35 cellular contexts compared by ENCODE assay signal in the genomic region with DNA sequence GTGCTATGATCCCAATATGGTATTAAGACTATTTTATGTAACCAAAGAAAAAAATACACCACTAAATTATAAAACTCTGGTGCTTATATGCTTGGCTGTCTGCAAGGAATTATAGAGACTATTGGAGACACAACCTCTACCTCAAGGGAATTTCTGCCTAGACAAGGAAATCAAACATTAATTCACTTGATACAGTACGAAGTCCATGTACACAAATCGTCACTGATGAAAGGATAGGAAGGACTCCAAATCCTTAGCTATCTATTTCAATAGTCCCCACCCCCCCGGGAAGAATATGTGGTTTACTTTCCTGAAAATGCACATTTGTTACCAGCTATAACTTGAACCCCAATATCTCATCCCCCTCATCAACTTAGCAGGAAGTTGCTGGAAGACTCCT. TPM values are rescaled to one million over a fixed set of nuclear protein-coding genes. Genes with fewer than 3 reads are reported as not detected.
"Had no signal": no experiment of that assay in that cellular context is flagged by ENCODE, and none has a peak within 500 bp of the region (broad histone marks: within the 10 kb centered on the region; RNA-seq: fewer than 3 reads in every experiment).

No MANE protein-coding gene starts in this region.

- H3K4me1 Mint-ChIP-seq: activated CD4-positive, alpha-beta memory T cell treated with anti-CD3 and anti-CD28 coated beads, Interleukin-2, amount 10 ng/mL, durations not matched to agents 7 days and 5 days; activated CD4-positive, alpha-beta T cell treated with anti-CD3 and anti-CD28 coated beads for 36 hours; activated CD8-positive, alpha-beta memory T cell treated with anti-CD3 and anti-CD28 coated beads, Interleukin-2, amount 10 ng/mL, durations not matched to agents 7 days and 5 days; activated naive CD4-positive, alpha-beta T cell treated with anti-CD3 and anti-CD28 coated beads, Interleukin-2, amount 10 ng/mL, durations not matched to agents 7 days and 5 days had no signal

- FAIRE-seq: RCC 7860, TTC549 had no signal

- DNase-seq: activated CD4-positive, alpha-beta memory T cell treated with anti-CD3 and anti-CD28 coated beads, Interleukin-2, amount 10 ng/mL, durations not matched to agents 7 days and 5 days; activated CD4-positive, alpha-beta T cell treated with anti-CD3 and anti-CD28 coated beads for 36 hours; activated CD4-positive, alpha-beta T cell treated with anti-CD3 and anti-CD28 coated beads, Interleukin-2, amount 50 U/mL, for 1 hour; activated CD8-positive, alpha-beta memory T cell treated with anti-CD3 and anti-CD28 coated beads for 24 hours; activated CD8-positive, alpha-beta memory T cell treated with anti-CD3 and anti-CD28 coated beads, Interleukin-2, amount 10 ng/mL, durations not matched to agents 7 days and 5 days; activated CD8-positive, alpha-beta memory T cell treated with anti-CD3 and anti-CD28 coated beads, Interleukin-2, amount 50 U/mL, for 48 hours; activated effector memory CD4-positive, alpha-beta T cell treated with Interleukin-2 at 50 U/mL for 16 hours; activated naive CD4-positive, alpha-beta T cell treated with anti-CD3 and anti-CD28 coated beads, Interleukin-2, amount 10 ng/mL, durations not matched to agents 7 days and 5 days; activated naive CD8-positive, alpha-beta T cell treated with anti-CD3 and anti-CD28 coated beads, Interleukin-2, amount 50 U/mL, for 24 hours; activated T-cell treated with anti-CD3 and anti-CD28 coated beads, Interleukin-2, amount 50 U/mL, for 48 hours; anterior cingulate cortex; central memory CD4-positive, alpha-beta T cell; KG1; MM.1S; MV-4-11; NCI-H1092; NCI-H1436 treated with DMSO at 0.1 percent for 48 hours; NCI-H1694 treated with DMSO at 0.1 percent for 48 hours; NCI-H2029; NCI-H345; NCI-H524 treated with DMSO at 0.1 percent for 48 hours; NK-92 treated with Interleukin-12 subunit alpha and Interleukin-12 subunit beta, amount 100 ng/mL, for 24 hours; PC-9 had no signal

- ATAC-seq: activated CD4-positive, alpha-beta T cell treated with anti-CD3 and anti-CD28 coated beads for 36 hours; activated CD4-positive, CD25-positive, alpha-beta regulatory T cell treated with anti-CD3 and anti-CD28 coated beads, Interleukin-2, amount 50 U/mL, for 24 hours; activated CD8-positive, alpha-beta memory T cell treated with anti-CD3 and anti-CD28 coated beads, Interleukin-2, amount 10 ng/mL, durations not matched to agents 7 days and 5 days; Right ventricle myocardium inferior; WTC11 had no signal

- H3K9me3 Mint-ChIP-seq: activated CD4-positive, alpha-beta memory T cell treated with anti-CD3 and anti-CD28 coated beads, Interleukin-2, amount 10 ng/mL, durations not matched to agents 7 days and 5 days; activated naive CD4-positive, alpha-beta T cell treated with anti-CD3 and anti-CD28 coated beads, Interleukin-2, amount 10 ng/mL, durations not matched to agents 7 days and 5 days; activated naive CD8-positive, alpha-beta T cell treated with anti-CD3 and anti-CD28 coated beads, Interleukin-2, amount 50 U/mL, for 24 hours; brain; T-helper 1 cell treated with Interleukin-12 subunit alpha and Interleukin-12 subunit beta and Interleukin-4 antibody, amounts not matched to agents 30 μg/mL and 1 μg/mL, for 36 hours; T-helper 2 cell treated with Interferon-gamma antibody and Interleukin-4, amounts not matched to agents 5 μg/mL and 100 μg/mL, for 36 hours; WTC11 had no signal

- H3K4me3 Mint-ChIP-seq: activated CD4-positive, alpha-beta memory T cell treated with anti-CD3 and anti-CD28 coated beads, Interleukin-2, amount 10 ng/mL, durations not matched to agents 7 days and 5 days; activated CD4-positive, alpha-beta T cell treated with anti-CD3 and anti-CD28 coated beads for 36 hours; activated CD8-positive, alpha-beta memory T cell treated with anti-CD3 and anti-CD28 coated beads, Interleukin-2, amount 10 ng/mL, durations not matched to agents 7 days and 5 days; activated naive CD4-positive, alpha-beta T cell treated with anti-CD3 and anti-CD28 coated beads, Interleukin-2, amount 10 ng/mL, durations not matched to agents 7 days and 5 days; activated naive CD8-positive, alpha-beta T cell; activated naive CD8-positive, alpha-beta T cell treated with anti-CD3 and anti-CD28 coated beads, Interleukin-2, amount 50 U/mL, for 24 hours; brain; T-helper 1 cell treated with Interleukin-12 subunit alpha and Interleukin-12 subunit beta and Interleukin-4 antibody, amounts not matched to agents 30 μg/mL and 1 μg/mL, for 36 hours; T-helper 2 cell treated with Interferon-gamma antibody and Interleukin-4, amounts not matched to agents 5 μg/mL and 100 μg/mL, for 36 hours; WTC11 had no signal

- H3K36me3 Mint-ChIP-seq: activated CD8-positive, alpha-beta memory T cell treated with anti-CD3 and anti-CD28 coated beads, Interleukin-2, amount 10 ng/mL, durations not matched to agents 7 days and 5 days; activated naive CD4-positive, alpha-beta T cell treated with anti-CD3 and anti-CD28 coated beads, Interleukin-2, amount 10 ng/mL, durations not matched to agents 7 days and 5 days; activated naive CD8-positive, alpha-beta T cell; brain; WTC11 had no signal

- H3K4me2 ChIP-seq: PC-9 had no signal

- H3K27me3 Mint-ChIP-seq: activated CD8-positive, alpha-beta memory T cell treated with anti-CD3 and anti-CD28 coated beads, Interleukin-2, amount 10 ng/mL, durations not matched to agents 7 days and 5 days; activated naive CD8-positive, alpha-beta T cell had no signal

- H3K27ac Mint-ChIP-seq: activated CD4-positive, alpha-beta memory T cell treated with anti-CD3 and anti-CD28 coated beads, Interleukin-2, amount 10 ng/mL, durations not matched to agents 7 days and 5 days; activated CD4-positive, alpha-beta T cell treated with anti-CD3 and anti-CD28 coated beads for 36 hours; activated CD8-positive, alpha-beta memory T cell treated with anti-CD3 and anti-CD28 coated beads, Interleukin-2, amount 10 ng/mL, durations not matched to agents 7 days and 5 days; activated naive CD4-positive, alpha-beta T cell treated with anti-CD3 and anti-CD28 coated beads, Interleukin-2, amount 10 ng/mL, durations not matched to agents 7 days and 5 days; activated naive CD8-positive, alpha-beta T cell; activated naive CD8-positive, alpha-beta T cell treated with anti-CD3 and anti-CD28 coated beads, Interleukin-2, amount 50 U/mL, for 24 hours; brain; T-helper 1 cell treated with Interleukin-12 subunit alpha and Interleukin-12 subunit beta and Interleukin-4 antibody, amounts not matched to agents 30 μg/mL and 1 μg/mL, for 36 hours; T-helper 2 cell treated with Interferon-gamma antibody and Interleukin-4, amounts not matched to agents 5 μg/mL and 100 μg/mL, for 36 hours; WTC11 had no signal

- H3K4me3 ChIP-seq: PC-9, SK-N-MC had no signal

- H2AFZ ChIP-seq: PC-9 had no signal

- H3K27ac ChIP-seq: PC-9, RWPE1, SK-N-MC had no signal

RNA-seq across cellular contexts. Expression of gene RTN1, which starts 21.9 kb away (rescaled TPM):
- total RNA-seq: activated CD4-positive, alpha-beta memory T cell treated with anti-CD3 and anti-CD28 coated beads, Interleukin-2, amount 10 ng/mL, durations not matched to agents 7 days and 5 days; activated CD4-positive, alpha-beta T cell treated with anti-CD3 and anti-CD28 coated beads for 36 hours; activated CD8-positive, alpha-beta memory T cell treated with anti-CD3 and anti-CD28 coated beads, Interleukin-2, amount 10 ng/mL, durations not matched to agents 7 days and 5 days; OCI-LY7; PC-9 had no signal
